9 cellular contexts compared by ENCODE assay signal in genomic region chr9:109244179-109245132, GRCh38.
A peak's percentile ranks its signal among the peaks of the same experiment; 100 is the strongest.
DNase-seq lines count a peak whose midpoint lies in the region; ATAC-seq and TF ChIP-seq lines count a peak whose summit lies in the region.
"Had no signal": no experiment of that assay in that cellular context is flagged by ENCODE, and none has a peak within 500 bp of the region (broad histone marks: within the 10 kb centered on the region; RNA-seq: fewer than 3 reads in every experiment).

No MANE protein-coding gene starts in this region.

- DNase-seq in ELR (ENCODE audit: low read depth) (peak; percentile 72), H9 (peak; percentile 80), NB4 (ENCODE audit: low read depth) (peak; percentile 70), T-cell (peak; percentile 7 to 62 (median 46)), amniotic stem cell (lab: John Stamatoyannopoulos, UW) (peak; percentile 20), hepatic stellate cell (ENCODE audit: low spot score) (peak; percentile 40), gastrocnemius medialis (peak; percentile 23 to 64)

- H3K27ac ChIP-seq in H9 (ENCODE audit: insufficient read length, low read depth, low read length) (no peak overlapping the region), gastrocnemius medialis (peak overlapping the region in 3 of 4 donors; percentile 18 to 72 (median 38))
- H3K27ac ChIP-seq: epithelial cell of prostate had no signal

- no peaks in the 10 kb centered on the region for H3K36me3 ChIP-seq in gastrocnemius medialis

- H2AK5ac ChIP-seq in H9 (ENCODE audit: insufficient read length, low read length), result no peak overlapping the region

- H3K27ac Mint-ChIP-seq in H9, result no peak overlapping the region; a peak in 1 of 7 replicates
- H3K27ac Mint-ChIP-seq in T-cell, result no peak overlapping the region

- no peak overlapping the region for H2BK12ac ChIP-seq in H9 (ENCODE audit: insufficient read length, low read depth, low read length)

- H2BK120ac ChIP-seq in H9 (ENCODE audit: low read depth, low read length, poor library complexity, severe bottlenecking), result no peak overlapping the region

- H3K18ac ChIP-seq in H9 (ENCODE audit: insufficient read length, low read depth, low read length), result no peak overlapping the region

- no peak overlapping the region for H3K23ac ChIP-seq in H9 (ENCODE audit: insufficient read length, low read depth, low read length)

- no peaks in the 10 kb centered on the region for H3K79me1 ChIP-seq in H9 (ENCODE audit: insufficient read depth, low read depth, low read length, poor library complexity, severe bottlenecking)

- WGBS in H9 (ENCODE audit: extremely low coverage, insufficient read length, low lambda C conversion rate), result no CpG with 5 or more reads among the region's 9 CpGs

- no peak overlapping the region for H3T11ph ChIP-seq in H9 (ENCODE audit: low read length)

- H4K8ac ChIP-seq in H9 (replicated peaks; ENCODE audit: insufficient read length, low read depth, low read length), result no peak overlapping the region

- H4K20me1 ChIP-seq in H9 (ENCODE audit: control insufficient read depth, insufficient read depth, insufficient read length), result no peaks in the 10 kb centered on the region

- ATAC-seq in T-cell (replicated peaks in 1 of 4) (peak; percentile 56 to 75 (median 63)), gastrocnemius medialis (peak; percentile 65 to 89), HG03135 (IDR thresholded peaks at IDR 0.05; ENCODE audit: unreplicated experiment) (no peak)

- H3K4me1 Mint-ChIP-seq in H9 (peaks cover 32 to 33% of the 10 kb centered on the region in 2 experiments), T-cell (peaks cover 4 to 8% (median 4%) of the 10 kb centered on the region in 3 donors)

- no peak overlapping the region for H2AFZ ChIP-seq in H9 (ENCODE audit: low read length)

- H4K91ac ChIP-seq in H9 (ENCODE audit: insufficient read length, low read depth, low read length), result no peak overlapping the region

- H3K79me2 ChIP-seq in H9 (ENCODE audit: insufficient read depth, low read length), result no peaks in the 10 kb centered on the region

- H3K27me3 ChIP-seq in H9 (ENCODE audit: insufficient read depth, low read length), result no peaks in the 10 kb centered on the region
- H3K27me3 ChIP-seq in gastrocnemius medialis, result no peaks in the 10 kb centered on the region

- H3K4me1 ChIP-seq in H9 (ENCODE audit: insufficient read depth, low read length), result peaks cover 3% of the 10 kb centered on the region; the same call in 1 of the 2 replicates
- H3K4me1 ChIP-seq in gastrocnemius medialis, result peaks cover 0 to 11% of the 10 kb centered on the region in 2 donors

- H3K9ac ChIP-seq in H9 (ENCODE audit: extremely low read depth, insufficient read length, low read length), result no peak overlapping the region

- peaks cover 10 to 21% (median 11%) of the 10 kb centered on the region in 3 experiments; a peak in 6 of 7 replicates for H3K36me3 Mint-ChIP-seq in H9 (ENCODE audit: insufficient read depth in 1 of 3, low read depth in 3 of 3)
- no peaks in the 10 kb centered on the region for H3K36me3 Mint-ChIP-seq in T-cell

- no peak overlapping the region for H3K4ac ChIP-seq in H9 (ENCODE audit: low read depth, low read length)

- TF ChIP-seq CTCF in H9 (conservative IDR thresholded peaks at IDR 0.05) (peak; percentile 93), NB4 (IDR thresholded peaks at IDR 0.05; ENCODE audit: low read depth, low read length) (peak; percentile 93), gastrocnemius medialis (IDR thresholded peaks at IDR 0.05 in 4 of 5, conservative IDR thresholded peaks at IDR 0.05 in 1 of 5) (peak; percentile 73 to 94 (median 89))

- no peaks in the 10 kb centered on the region for H3K9me3 ChIP-seq in H9 (ENCODE audit: control insufficient read depth, low read depth, low read length)
- H3K9me3 ChIP-seq in gastrocnemius medialis, result no peaks in the 10 kb centered on the region

- H3K27me3 Mint-ChIP-seq in H9 (ENCODE audit: low read depth) (no peaks in the 10 kb centered on the region; the same call in 1 of the 2 replicates), T-cell (peaks cover 30 to 31% of the 10 kb centered on the region in 2 donors)

- H3K56ac ChIP-seq in H9 (ENCODE audit: insufficient read length, low read depth, low read length), result no peak overlapping the region

- H2BK15ac ChIP-seq in H9 (ENCODE audit: low read depth, low read length), result no peak overlapping the region

- POLR2A ChIA-PET in T-cell (lab: Charles Lee), result no interaction called here

- H3K4me2 ChIP-seq in H9 (ENCODE audit: insufficient read depth, insufficient read length, low read length), result no peak overlapping the region

- in situ Hi-C loops in gastrocnemius medialis (cut with MboI; ENCODE audit: low sequenced_read_pairs in 4 of 4), result loop anchor here (5.0 to 10.0 kb wide), 2 partner anchors 73 to 80 kb away; partner anchors contain the start of gene EPB41L4B (in 1 of the 4)

- H2BK5ac ChIP-seq in H9 (ENCODE audit: insufficient read length, low read length), result no peak overlapping the region

- no peak overlapping the region for H3K4me3 ChIP-seq in NB4 (ENCODE audit: low read depth, low read length)
- no peak overlapping the region for H3K4me3 ChIP-seq in gastrocnemius medialis

- peak overlapping the region in 1 of 2 experiments; percentile 41; a peak in 1 of 5 replicates for H3K4me3 Mint-ChIP-seq in H9
- no peak overlapping the region for H3K4me3 Mint-ChIP-seq in T-cell

- H3K9me3 Mint-ChIP-seq in H9 (no peaks in the 10 kb centered on the region; a peak in 1 of 5 replicates), T-cell (peaks cover 0 to under 1% (median 0%) of the 10 kb centered on the region in 3 donors)

- H4K5ac ChIP-seq in H9 (ENCODE audit: insufficient read length, low read depth, low read length), result no peak overlapping the region

- H3K23me2 ChIP-seq in H9 (ENCODE audit: insufficient read length, low read depth, low read length, poor library complexity, severe bottlenecking), result no peaks in the 10 kb centered on the region

- TF ChIP-seq POLR2A in NB4 (IDR thresholded peaks at IDR 0.05; ENCODE audit: extremely low read depth, insufficient read length), result no peak
- no peak for TF ChIP-seq POLR2A in gastrocnemius medialis (IDR thresholded peaks at IDR 0.05)

- no peak overlapping the region for H2BK20ac ChIP-seq in H9 (ENCODE audit: low read depth, low read length, poor library complexity, severe bottlenecking)

- CTCF ChIA-PET in T-cell (lab: Charles Lee), result no interaction called here

- intact Hi-C loops in gastrocnemius medialis (cut with DNase I; ENCODE audit: low total_unique reads), result loop anchor here (1.0 to 10.0 kb wide), 2 partner anchors 77 to 270 kb away; partner anchors contain the start of gene EPB41L4B

- no peak overlapping the region for H3K14ac ChIP-seq in H9 (ENCODE audit: insufficient read depth, low read length)

Comparison
In these comparisons a context has a peak if more than half of its experiments do, and no peak if none do; other contexts are left out.
1. DNase-seq: peak in every context shown above with its lines; median percentile 80 in H9; 72 in ELR; 70 in NB4; 46 in T-cell; 44 in gastrocnemius medialis; 40 in hepatic stellate cell; 20 in amniotic stem cell.